Comparison of ENCODE assay signal across 8 cellular contexts in the genomic region with DNA sequence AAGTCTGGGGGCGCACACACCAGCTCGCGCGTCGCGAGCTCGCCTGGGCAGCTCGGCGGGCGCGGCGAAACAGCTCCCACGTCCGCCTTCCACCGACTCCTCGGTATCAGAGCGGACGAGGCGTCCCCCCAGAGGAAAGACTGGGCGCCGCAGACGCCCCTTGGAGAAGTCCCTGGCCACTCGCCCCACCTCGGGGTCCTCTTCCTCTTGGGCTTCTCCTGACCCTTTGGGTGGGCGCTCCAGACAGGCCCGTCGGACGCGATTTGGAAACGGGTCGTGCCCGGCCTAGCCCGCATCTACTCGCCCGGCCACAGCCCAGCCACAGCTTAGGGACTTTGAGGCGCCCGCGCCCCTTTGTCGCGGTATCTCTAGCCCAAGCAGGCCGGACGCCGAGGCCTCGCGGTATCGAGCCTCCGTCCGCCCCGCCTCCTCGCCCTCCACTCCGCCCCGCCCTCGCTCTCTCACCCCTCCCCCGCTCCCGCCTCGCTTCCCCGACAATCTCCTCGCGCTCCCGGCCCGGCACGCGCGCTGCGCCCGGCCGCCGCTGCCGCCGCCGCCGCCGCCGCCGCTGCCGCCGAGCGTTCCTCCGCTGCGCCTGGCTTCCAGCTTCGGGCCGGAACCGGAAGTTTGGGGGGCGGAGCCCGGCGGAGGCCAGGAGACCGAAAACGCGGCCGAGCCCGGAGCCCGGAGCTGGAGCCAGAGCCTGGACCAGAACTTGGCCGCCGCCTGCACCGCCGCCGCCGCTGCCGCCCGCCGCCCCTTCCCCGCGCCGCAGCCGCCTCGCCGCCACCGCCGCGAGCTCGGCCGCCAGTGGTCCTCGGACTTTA. TPM values are rescaled to one million over a fixed set of nuclear protein-coding genes. Genes with fewer than 3 reads are reported as not detected.
DNase-seq lines count a peak whose midpoint lies in the region; ATAC-seq and TF ChIP-seq lines count a peak whose summit lies in the region.

No MANE protein-coding gene starts in this region.

- H3K4me3 ChIP-seq in BE2C (ENCODE audit: low read depth, low read length) (peak overlapping the region; percentile 76), right lobe of liver (peak overlapping the region; percentile 70 to 89 (median 83))

- ATAC-seq in GM19351 (IDR thresholded peaks at IDR 0.05; ENCODE audit: unreplicated experiment) (peak; percentile 74), HG03460 (IDR thresholded peaks at IDR 0.05; ENCODE audit: unreplicated experiment) (peak; percentile 79), right lobe of liver (peak; percentile 89 to 95 (median 92))

- H3K4me1 Mint-ChIP-seq in activated CD4-positive, alpha-beta memory T cell treated with anti-CD3 and anti-CD28 coated beads for 36 hours (ENCODE audit: low read depth): peaks cover 28% of the 10 kb centered on the region

- under 1% methylated on average over 43 of the region's 113 CpGs for WGBS in right lobe of liver (ENCODE audit: insufficient coverage, low coverage, low lambda C conversion rate, missing lambda C conversion rate)

- POLR2A ChIA-PET in activated CD4-positive, alpha-beta memory T cell treated with anti-CD3 and anti-CD28 coated beads for 36 hours (lab: Charles Lee): no interaction called here

- CTCF ChIA-PET in activated CD4-positive, alpha-beta memory T cell treated with anti-CD3 and anti-CD28 coated beads for 36 hours (lab: Charles Lee): interaction anchor here (1.2 to 1.9 kb wide), 3 partner anchors 65 to 209 kb away, joined by 4 to 7 read pairs (median 4); no protein-coding TSS in a partner anchor

- H3K36me3 Mint-ChIP-seq in activated CD4-positive, alpha-beta memory T cell treated with anti-CD3 and anti-CD28 coated beads for 36 hours: peaks cover 1% of the 10 kb centered on the region

- H3K9me3 Mint-ChIP-seq in activated CD4-positive, alpha-beta memory T cell treated with anti-CD3 and anti-CD28 coated beads for 36 hours: no peaks in the 10 kb centered on the region

- H3K9me3 ChIP-seq in BE2C: no peaks in the 10 kb centered on the region
- H3K9me3 ChIP-seq in right lobe of liver: no peaks in the 10 kb centered on the region

- H3K4me1 ChIP-seq in BE2C (no peaks in the 10 kb centered on the region), right lobe of liver (peaks cover 0 to 6% (median 2%) of the 10 kb centered on the region in 4 donors)

- DNase-seq in BE2C (peak; percentile 87), NCI-H526 treated with DMSO at 0.1 percent for 48 hours (lab: John Stamatoyannopoulos, UW) (peak; percentile 82), dermis microvascular lymphatic vessel endothelial cell (ENCODE audit: low read depth in 2 of 2) (peak; percentile 66 to 90), right lobe of liver (peak; percentile 94 to 95 (median 95))
- DNase-seq in activated CD4-positive, alpha-beta memory T cell treated with anti-CD3 and anti-CD28 coated beads for 36 hours: peak; percentile 91
- peak; percentile 78 to 82 for DNase-seq in stimulated activated CD4-positive, alpha-beta T cell treated with anti-CD3 and anti-CD28 coated beads, Interleukin-2, amount 100 ng/mL, for 48 hours

- peak overlapping the region; percentile 94 to 97 (median 94) for H3K27ac ChIP-seq in right lobe of liver

- TF ChIP-seq CTCF in BE2C (IDR thresholded peaks at IDR 0.05; ENCODE audit: low read depth, low read length): no peak
- peak in 3 of 4 donors; percentile 3 to 11 (median 11) for TF ChIP-seq CTCF in right lobe of liver (IDR thresholded peaks at IDR 0.05)

- peak overlapping the region; percentile 89 for H3K4me3 Mint-ChIP-seq in activated CD4-positive, alpha-beta memory T cell treated with anti-CD3 and anti-CD28 coated beads for 36 hours

- TF ChIP-seq POLR2A in right lobe of liver (IDR thresholded peaks at IDR 0.05): peak; percentile 88

- H3K36me3 ChIP-seq in BE2C (no peaks in the 10 kb centered on the region), right lobe of liver (no peaks in the 10 kb centered on the region)

- peak overlapping the region; percentile 63 for H3K27ac Mint-ChIP-seq in activated CD4-positive, alpha-beta memory T cell treated with anti-CD3 and anti-CD28 coated beads for 36 hours

- intact Hi-C loops in activated CD4-positive, alpha-beta memory T cell treated with anti-CD3 and anti-CD28 coated beads for 36 hours (cut with micrococcal nuclease): loop anchor here (1.0 to 10.0 kb wide), 8 partner anchors 41 to 801 kb away; a partner anchor contains a TSS
- intact Hi-C loops in right lobe of liver (cut with DNase I): no loop called here

- peaks cover 8% of the 10 kb centered on the region for H3K27me3 Mint-ChIP-seq in activated CD4-positive, alpha-beta memory T cell treated with anti-CD3 and anti-CD28 coated beads for 36 hours

- H3K27me3 ChIP-seq in BE2C (no peaks in the 10 kb centered on the region), right lobe of liver (no peaks in the 10 kb centered on the region)

RNA-seq across cellular contexts. Expression of a gene that starts 0.8 kb away (rescaled TPM):
- polyA plus RNA-seq in BE2C (2012; ENCODE audit: insufficient read depth, insufficient read length, low read depth): 3.2 TPM
- 1 to 10 TPM; 2.9 to 3.5 TPM for total RNA-seq in activated CD4-positive, alpha-beta memory T cell treated with anti-CD3 and anti-CD28 coated beads for 36 hours
- total RNA-seq in dermis microvascular lymphatic vessel endothelial cell (3.5 and 4.0 TPM in 2 replicates), right lobe of liver (1 to 10 TPM; 5.8 to 9.3 (median 6.5) TPM)

Comparison
In these comparisons a context has a peak if more than half of its experiments do, and no peak if none do; other contexts are left out.
1. Peak in every context shown above with its lines: DNase-seq, ATAC-seq, H3K4me3 ChIP-seq and H3K27ac ChIP-seq.